10 cellular contexts compared by ENCODE assay signal in the genomic region with DNA sequence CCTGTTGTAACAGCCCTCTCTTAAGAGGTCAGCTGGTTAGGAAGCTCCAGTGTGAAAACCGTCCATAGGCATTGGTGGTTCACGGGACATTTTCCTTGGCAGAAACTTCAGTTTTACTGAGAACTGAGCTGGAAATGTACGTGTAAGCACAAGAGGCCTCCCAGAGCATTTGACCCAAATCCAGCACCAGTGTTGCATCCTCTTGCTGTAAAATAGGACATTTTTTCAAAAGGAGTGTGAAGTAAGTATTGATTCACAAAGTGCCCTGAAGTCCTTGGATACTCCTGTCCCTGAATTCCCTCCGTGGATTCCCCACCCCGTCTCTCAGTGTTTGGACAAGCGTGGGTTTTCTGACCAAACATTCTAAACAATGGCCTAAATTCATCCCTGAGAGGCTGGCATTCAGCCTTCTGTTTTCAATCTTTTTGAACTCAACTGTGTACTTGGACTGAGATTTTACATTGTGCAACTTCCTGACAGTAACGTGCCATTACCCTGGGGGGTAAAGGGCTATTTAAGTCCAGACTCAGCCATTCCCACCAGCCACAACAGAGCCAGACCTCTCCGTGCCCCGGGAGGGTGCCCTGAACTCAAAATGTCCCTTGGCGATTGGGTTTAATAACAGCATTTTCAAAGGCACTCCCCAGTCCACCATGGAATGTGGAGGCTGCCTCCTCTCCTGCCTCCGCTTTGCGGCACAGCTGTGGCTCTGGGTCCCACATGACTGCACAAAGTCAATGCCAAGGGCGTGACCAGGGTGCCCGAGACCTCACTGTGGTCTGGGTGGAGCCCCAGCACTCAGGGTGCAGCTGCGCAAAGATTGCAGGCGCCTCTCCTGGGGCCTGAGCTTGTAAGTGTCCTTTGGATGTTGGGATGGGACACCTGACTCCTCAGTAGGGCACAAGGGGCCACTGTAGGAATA.
DNase-seq lines count a peak whose midpoint lies in the region; ATAC-seq and TF ChIP-seq lines count a peak whose summit lies in the region.
"Had no signal": no experiment of that assay in that cellular context is flagged by ENCODE, and none has a peak within 500 bp of the region (broad histone marks: within the 10 kb centered on the region; RNA-seq: fewer than 3 reads in every experiment).

No MANE protein-coding gene starts in this region.

- no peaks in the 10 kb centered on the region for H3K4me1 Mint-ChIP-seq in activated naive CD8-positive, alpha-beta T cell treated with anti-CD3 and anti-CD28 coated beads, Interleukin-2, amount 50 U/mL, for 24 hours
- H3K4me1 Mint-ChIP-seq: activated CD4-positive, alpha-beta T cell treated with anti-CD3 and anti-CD28 coated beads, Interleukin-2, amount 10 ng/mL, durations not matched to agents 7 days and 5 days had no signal

- H3K9me3 Mint-ChIP-seq in activated naive CD8-positive, alpha-beta T cell treated with anti-CD3 and anti-CD28 coated beads, Interleukin-2, amount 50 U/mL, for 24 hours: no peaks in the 10 kb centered on the region
- H3K9me3 Mint-ChIP-seq: activated CD4-positive, alpha-beta T cell treated with anti-CD3 and anti-CD28 coated beads, Interleukin-2, amount 10 ng/mL, durations not matched to agents 7 days and 5 days had no signal

- ATAC-seq in HG03521 (IDR thresholded peaks at IDR 0.05; ENCODE audit: unreplicated experiment) (peak; percentile 58), left colon (peak; percentile 75), GM19397 (IDR thresholded peaks at IDR 0.05; ENCODE audit: unreplicated experiment) (no peak)
- no peak for ATAC-seq in activated naive CD8-positive, alpha-beta T cell treated with anti-CD3 and anti-CD28 coated beads, Interleukin-2, amount 50 U/mL, for 24 hours

- H3K36me3 Mint-ChIP-seq in activated naive CD8-positive, alpha-beta T cell treated with anti-CD3 and anti-CD28 coated beads, Interleukin-2, amount 50 U/mL, for 24 hours (ENCODE audit: low read depth): no peaks in the 10 kb centered on the region

- H3K9ac ChIP-seq in MM.1S (ENCODE audit: low read length): no peak overlapping the region

- no peak overlapping the region for H3K4me3 Mint-ChIP-seq in activated naive CD8-positive, alpha-beta T cell treated with anti-CD3 and anti-CD28 coated beads, Interleukin-2, amount 50 U/mL, for 24 hours
- H3K4me3 Mint-ChIP-seq: activated CD4-positive, alpha-beta T cell treated with anti-CD3 and anti-CD28 coated beads, Interleukin-2, amount 10 ng/mL, durations not matched to agents 7 days and 5 days had no signal

- no peak overlapping the region for H2AFZ ChIP-seq in MM.1S (ENCODE audit: low read length)

- no peak overlapping the region for H3K4me2 ChIP-seq in MM.1S (ENCODE audit: low read depth, low read length)

- no peaks in the 10 kb centered on the region for H3K36me3 ChIP-seq in breast epithelium
- H3K36me3 ChIP-seq in stomach: no peaks in the 10 kb centered on the region
- no peaks in the 10 kb centered on the region for H3K36me3 ChIP-seq in MM.1S (replicated peaks; ENCODE audit: insufficient read depth, low read length)

- DNase-seq in breast epithelium (ENCODE audit: low spot score in 2 of 2) (peak in 1 of 2 donors; percentile 87), left colon (no peak), stomach (peak; percentile 22), MM.1S (no peak), NCI-H1694 (lab: John Stamatoyannopoulos, UW) (no peak)
- DNase-seq in activated naive CD8-positive, alpha-beta T cell treated with anti-CD3 and anti-CD28 coated beads, Interleukin-2, amount 50 U/mL, for 24 hours: no peak
- DNase-seq: activated CD4-positive, alpha-beta T cell treated with anti-CD3 and anti-CD28 coated beads, Interleukin-2, amount 10 ng/mL, durations not matched to agents 7 days and 5 days; DMS79 had no signal

- intact Hi-C loops in breast epithelium (cut with DNase I; ENCODE audit: low total_unique reads): loop anchor here (2.0 kb wide), 1 partner anchor 93 kb away; the partner anchor contains the start of gene AFDN
- intact Hi-C loops in left colon (cut with DNase I, micrococcal nuclease): no loop called here
- intact Hi-C loops in stomach (cut with DNase I; ENCODE audit: low total_unique reads): no loop called here

- WGBS in stomach, 5 donors: 28 to 40% (median 38%) methylated on average over 13 to 16 of the region's 16 CpGs

- peaks cover 6% of the 10 kb centered on the region for H3K27me3 Mint-ChIP-seq in activated naive CD8-positive, alpha-beta T cell treated with anti-CD3 and anti-CD28 coated beads, Interleukin-2, amount 50 U/mL, for 24 hours

- H3K4me1 ChIP-seq in breast epithelium (peaks cover 0 to 2% of the 10 kb centered on the region in 2 donors), stomach (peaks cover 3 to 15% (median 10%) of the 10 kb centered on the region in 4 donors), MM.1S (ENCODE audit: low read length) (no peaks in the 10 kb centered on the region)

- TF ChIP-seq POLR2A in breast epithelium (IDR thresholded peaks at IDR 0.05): peak; percentile 6
- no peak for TF ChIP-seq POLR2A in stomach (IDR thresholded peaks at IDR 0.05)

- H3K4me3 ChIP-seq in breast epithelium (peak overlapping the region in 1 of 3 donors; percentile 14), stomach (no peak overlapping the region), MM.1S (ENCODE audit: low read length) (no peak overlapping the region)

- H3K79me2 ChIP-seq in MM.1S (ENCODE audit: low read length): no peaks in the 10 kb centered on the region

- TF ChIP-seq EP300 in stomach (IDR thresholded peaks at IDR 0.05): no peak

- TF ChIP-seq CTCF in breast epithelium (IDR thresholded peaks at IDR 0.05): no peak
- TF ChIP-seq CTCF in stomach (IDR thresholded peaks at IDR 0.05): no peak
- TF ChIP-seq CTCF in MM.1S (IDR thresholded peaks at IDR 0.05; ENCODE audit: low read length): no peak

- no peaks in the 10 kb centered on the region for H3K27me3 ChIP-seq in breast epithelium
- peaks cover 0 to 9% (median 0%) of the 10 kb centered on the region in 3 donors for H3K27me3 ChIP-seq in stomach
- 0 out of 2 replicates have a peak, but pooled peaks cover 4% of the 10 kb centered on the region for H3K27me3 ChIP-seq in MM.1S (replicated peaks; ENCODE audit: insufficient read depth, low read length)

- no peaks in the 10 kb centered on the region for H3K9me2 ChIP-seq in MM.1S (replicated peaks; ENCODE audit: insufficient read depth, low read length)

- H3K27ac ChIP-seq in breast epithelium (peak overlapping the region; percentile 81 to 82), stomach (peak overlapping the region in 2 of 5 donors; percentile 12 to 14), MM.1S (ENCODE audit: low read length) (no peak overlapping the region)

- H3K9me3 ChIP-seq in breast epithelium (no peaks in the 10 kb centered on the region), stomach (no peaks in the 10 kb centered on the region), MM.1S (replicated peaks; ENCODE audit: insufficient read depth, low read length) (no peaks in the 10 kb centered on the region)

- H3K27ac Mint-ChIP-seq in activated naive CD8-positive, alpha-beta T cell treated with anti-CD3 and anti-CD28 coated beads, Interleukin-2, amount 50 U/mL, for 24 hours: no peak overlapping the region
- H3K27ac Mint-ChIP-seq: activated CD4-positive, alpha-beta T cell treated with anti-CD3 and anti-CD28 coated beads, Interleukin-2, amount 10 ng/mL, durations not matched to agents 7 days and 5 days had no signal

- no peaks in the 10 kb centered on the region for H3F3A ChIP-seq in MM.1S (ENCODE audit: insufficient read depth, low read length)

- H4K20me1 ChIP-seq in MM.1S (ENCODE audit: insufficient read depth, low read length): no peaks in the 10 kb centered on the region

Comparison
In these comparisons a context has a peak if more than half of its experiments do, and no peak if none do; other contexts are left out.
1. ATAC-seq: peak in HG03521 (single experiment) and left colon (single experiment); none in activated naive CD8-positive, alpha-beta T cell treated with anti-CD3 and anti-CD28 coated beads, Interleukin-2, amount 50 U/mL, for 24 hours (single experiment) and GM19397 (single experiment).